In genomic region chrX:40167240-40168182, GRCh38 we compare ENCODE assay signal across 8 cellular contexts.
DNase-seq lines count a peak whose midpoint lies in the region; ATAC-seq, FAIRE-seq and TF ChIP-seq lines count a peak whose summit lies in the region.

No MANE protein-coding gene starts in this region.

- TF ChIP-seq EP300 in gastroesophageal sphincter (IDR thresholded peaks at IDR 0.05), result no peak

- peaks cover 23% of the 10 kb centered on the region; the same call in 1 of the 2 replicates for H3K4me1 ChIP-seq in H9 (ENCODE audit: insufficient read depth, low read length)
- peaks cover 0 to 33% (median 0%) of the 10 kb centered on the region in 3 donors for H3K4me1 ChIP-seq in gastroesophageal sphincter
- H3K4me1 ChIP-seq in rectal smooth muscle tissue (ENCODE audit: control insufficient read depth, insufficient read depth, low read length), result no peaks in the 10 kb centered on the region

- FAIRE-seq in H54 (lab: Jason Lieb, UNC), result no peak

- 0 out of 2 replicates have a peak, but pooled peaks cover 2% of the 10 kb centered on the region for H3K79me2 ChIP-seq in H9 (ENCODE audit: insufficient read depth, low read length)

- TF ChIP-seq CTCF in H9 (conservative IDR thresholded peaks at IDR 0.05), result no peak
- TF ChIP-seq CTCF in gastroesophageal sphincter (IDR thresholded peaks at IDR 0.05), result no peak

- peak overlapping the region; percentile 32 for H2BK20ac ChIP-seq in H9 (ENCODE audit: low read depth, low read length, poor library complexity, severe bottlenecking)

- H3K4ac ChIP-seq in H9 (ENCODE audit: low read depth, low read length), result 0 out of 2 replicates have a peak overlapping the region, but pooled peaks have one; percentile 38

- no peaks in the 10 kb centered on the region for H3K79me1 ChIP-seq in H9 (ENCODE audit: insufficient read depth, low read depth, low read length, poor library complexity, severe bottlenecking)

- H3K4me3 ChIP-seq in gastroesophageal sphincter, result peak overlapping the region; percentile 48 to 49
- peak overlapping the region; percentile 55 for H3K4me3 ChIP-seq in rectal smooth muscle tissue (ENCODE audit: low read length)

- H3K14ac ChIP-seq in H9 (ENCODE audit: insufficient read depth, low read length), result peak overlapping the region; percentile 84

- H3K27ac ChIP-seq in H9 (ENCODE audit: insufficient read length, low read depth, low read length) (no peak overlapping the region), gastroesophageal sphincter (peak overlapping the region in 3 of 4 donors; percentile 37 to 85 (median 55)), rectal smooth muscle tissue (ENCODE audit: low read depth, low read length) (peak overlapping the region; percentile 37)

- H3K23ac ChIP-seq in H9 (ENCODE audit: insufficient read length, low read depth, low read length), result no peak overlapping the region

- TF ChIP-seq POLR2A in gastroesophageal sphincter (IDR thresholded peaks at IDR 0.05) (no peak), H54 (IDR thresholded peaks at IDR 0.05; ENCODE audit: low read depth, low read length) (no peak)

- ATAC-seq in T-helper 17 cell, result peak; percentile 8
- ATAC-seq in gastroesophageal sphincter, result peak; percentile 13
- no peak for ATAC-seq in HG02981 (IDR thresholded peaks at IDR 0.05; ENCODE audit: unreplicated experiment)
- ATAC-seq in HG03432 (IDR thresholded peaks at IDR 0.05; ENCODE audit: unreplicated experiment), result no peak
- ATAC-seq in GM19324 (IDR thresholded peaks at IDR 0.05; ENCODE audit: low FRiP score, unreplicated experiment), result no peak

- peak overlapping the region; percentile 94 for H4K91ac ChIP-seq in H9 (ENCODE audit: insufficient read length, low read depth, low read length)

- no CpG with 5 or more reads among the region's 66 CpGs for WGBS in H9 (ENCODE audit: extremely low coverage, insufficient read length, low lambda C conversion rate)
- WGBS in gastroesophageal sphincter (ENCODE audit: low coverage in 1 of 2), 2 donors, result 3% methylated on average over 16 of the region's 66 CpGs

- no peak overlapping the region for H2BK5ac ChIP-seq in H9 (ENCODE audit: insufficient read length, low read length)

- H3K9me3 Mint-ChIP-seq in H9, result peaks cover 56 to 65% of the 10 kb centered on the region in 2 experiments

- peaks cover 25% of the 10 kb centered on the region for H3K23me2 ChIP-seq in H9 (ENCODE audit: insufficient read length, low read depth, low read length, poor library complexity, severe bottlenecking)

- H3K4me3 Mint-ChIP-seq in H9, result peak overlapping the region; percentile 59 to 76
- H3K4me3 Mint-ChIP-seq in T-helper 17 cell, result peak overlapping the region; percentile 86

- H2BK120ac ChIP-seq in H9 (ENCODE audit: low read depth, low read length, poor library complexity, severe bottlenecking), result peak overlapping the region; percentile 52

- peak overlapping the region; percentile 87 for H3K18ac ChIP-seq in H9 (ENCODE audit: insufficient read length, low read depth, low read length)

- peak overlapping the region; percentile 26 for H2AK5ac ChIP-seq in H9 (ENCODE audit: insufficient read length, low read length)

- no peak overlapping the region for H2AFZ ChIP-seq in H9 (ENCODE audit: low read length)

- H3K36me3 Mint-ChIP-seq in H9 (ENCODE audit: insufficient read depth in 1 of 3, low read depth in 3 of 3), result peaks cover under 1 to 9% (median 7%) of the 10 kb centered on the region in 3 experiments; a peak in 6 of 7 replicates
- H3K36me3 Mint-ChIP-seq in T-helper 17 cell (ENCODE audit: low read depth), result no peaks in the 10 kb centered on the region

- peaks cover 40 to 66% of the 10 kb centered on the region in 2 experiments for H3K4me1 Mint-ChIP-seq in H9
- peaks cover 18% of the 10 kb centered on the region for H3K4me1 Mint-ChIP-seq in T-helper 17 cell

- H4K5ac ChIP-seq in H9 (ENCODE audit: insufficient read length, low read depth, low read length), result no peak overlapping the region

- H3K56ac ChIP-seq in H9 (ENCODE audit: insufficient read length, low read depth, low read length), result no peak overlapping the region

- no peak overlapping the region for H2BK15ac ChIP-seq in H9 (ENCODE audit: low read depth, low read length)

- H3K9me3 ChIP-seq in H9 (ENCODE audit: control insufficient read depth, low read depth, low read length) (no peaks in the 10 kb centered on the region), T-helper 17 cell (ENCODE audit: control insufficient read depth, low read length, poor library complexity, severe bottlenecking) (no peaks in the 10 kb centered on the region), gastroesophageal sphincter (no peaks in the 10 kb centered on the region)

- H3K9ac ChIP-seq in H9 (ENCODE audit: extremely low read depth, insufficient read length, low read length), result peak overlapping the region; percentile 53
- no peak overlapping the region for H3K9ac ChIP-seq in rectal smooth muscle tissue (ENCODE audit: low read length)

- H3K4me2 ChIP-seq in H9 (ENCODE audit: insufficient read depth, insufficient read length, low read length), result peak overlapping the region; percentile 85

- H2BK12ac ChIP-seq in H9 (ENCODE audit: insufficient read length, low read depth, low read length), result peak overlapping the region; percentile 58

- no peak overlapping the region for H4K8ac ChIP-seq in H9 (replicated peaks; ENCODE audit: insufficient read length, low read depth, low read length)

- H3K36me3 ChIP-seq in gastroesophageal sphincter (no peaks in the 10 kb centered on the region), rectal smooth muscle tissue (ENCODE audit: control insufficient read depth, insufficient read depth, low read length) (no peaks in the 10 kb centered on the region)

- H3K27me3 Mint-ChIP-seq in H9 (ENCODE audit: low read depth), result peaks cover 71% of the 10 kb centered on the region
- no peaks in the 10 kb centered on the region for H3K27me3 Mint-ChIP-seq in T-helper 17 cell

- H4K20me1 ChIP-seq in H9 (ENCODE audit: control insufficient read depth, insufficient read depth, insufficient read length), result no peaks in the 10 kb centered on the region

- H3K27me3 ChIP-seq in H9 (ENCODE audit: insufficient read depth, low read length) (peaks cover 20% of the 10 kb centered on the region; the same call in 1 of the 2 replicates), gastroesophageal sphincter (no peaks in the 10 kb centered on the region), rectal smooth muscle tissue (ENCODE audit: control insufficient read depth, insufficient read depth, low read length) (peaks cover 7% of the 10 kb centered on the region)

- no peak overlapping the region for H3T11ph ChIP-seq in H9 (ENCODE audit: low read length)

- DNase-seq in H9 (peak; percentile 84), T-helper 17 cell (no peak), H54 (ENCODE audit: insufficient read length, low spot score) (no peak)

- peak overlapping the region; percentile 82 to 91 (median 90) for H3K27ac Mint-ChIP-seq in H9
- peak overlapping the region; percentile 71 for H3K27ac Mint-ChIP-seq in T-helper 17 cell

Comparison
In these comparisons a context has a peak if more than half of its experiments do, and no peak if none do; other contexts are left out.
1. ATAC-seq: peak in T-helper 17 cell (single experiment) and gastroesophageal sphincter (single experiment); none in HG02981 (single experiment), HG03432 (single experiment) and GM19324 (single experiment).